In the genomic region with DNA sequence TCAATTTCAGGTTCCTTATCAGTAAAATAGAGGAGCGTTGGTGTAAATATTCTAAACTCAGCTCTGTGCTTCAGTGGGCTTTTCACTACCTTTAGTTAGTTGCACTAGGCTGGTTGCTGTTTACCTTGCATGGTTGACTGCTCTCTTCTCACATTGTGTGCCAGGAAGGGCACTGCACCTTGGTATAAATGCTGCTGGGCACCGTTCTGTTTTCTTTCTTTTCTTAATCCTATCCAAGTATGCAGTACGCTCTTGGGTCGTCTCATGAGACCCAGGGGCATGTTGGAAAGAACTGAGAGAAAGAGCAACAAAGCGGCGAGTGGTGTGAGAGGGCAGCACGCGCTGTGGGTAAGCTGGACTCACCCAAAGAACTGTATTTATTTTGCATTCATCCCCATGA, we compare ENCODE assay signal across 16 cellular contexts. TPM values are rescaled to one million over a fixed set of nuclear protein-coding genes. Genes with fewer than 3 reads are reported as not detected.
DNase-seq lines count a peak whose midpoint lies in the region; ATAC-seq and TF ChIP-seq lines count a peak whose summit lies in the region.
"Had no signal": no experiment of that assay in that cellular context is flagged by ENCODE, and none has a peak within 500 bp of the region (broad histone marks: within the 10 kb centered on the region; RNA-seq: fewer than 3 reads in every experiment).

No MANE protein-coding gene starts in this region.

- TF ChIP-seq CTCF in GM12865 (IDR thresholded peaks at IDR 0.05; ENCODE audit: insufficient read depth, low read depth, low read length, missing control alignments) = no peak
- no peak for TF ChIP-seq CTCF in kidney epithelial cell (IDR thresholded peaks at IDR 0.05; ENCODE audit: insufficient read depth, low read length, poor library complexity, severe bottlenecking)
- TF ChIP-seq CTCF in suprapubic skin (IDR thresholded peaks at IDR 0.05) = no peak
- TF ChIP-seq CTCF in left ventricle myocardium inferior (IDR thresholded peaks at IDR 0.05; ENCODE audit: borderline replicate concordance) = no peak

- no peak for ATAC-seq in naive thymus-derived CD8-positive, alpha-beta T cell
- ATAC-seq: psoas muscle had no signal

- H3K9me3 ChIP-seq in suprapubic skin (no peaks in the 10 kb centered on the region), left ventricle myocardium inferior (replicated peaks) (no peaks in the 10 kb centered on the region)
- H3K9me3 ChIP-seq: psoas muscle, thoracic aorta had no signal

- POLR2A ChIA-PET in naive thymus-derived CD8-positive, alpha-beta T cell (lab: Charles Lee) = no interaction called here

- H3K4me1 ChIP-seq in suprapubic skin (no peaks in the 10 kb centered on the region), left ventricle myocardium inferior (peaks cover 30% of the 10 kb centered on the region)
- H3K4me1 ChIP-seq: psoas muscle had no signal

- TF ChIP-seq EP300 in suprapubic skin (IDR thresholded peaks at IDR 0.05) = no peak

- DNase-seq in GM12865 (ENCODE audit: low read depth) (peak; percentile 31), NCI-H128 (lab: John Stamatoyannopoulos, UW; ENCODE audit: unreplicated experiment) (peak; percentile 52), NCI-H510A treated with DMSO at 0.1 percent for 48 hours (lab: John Stamatoyannopoulos, UW) (peak; percentile 82), kidney epithelial cell (ENCODE audit: low read depth) (peak; percentile 23), suprapubic skin (ENCODE audit: low spot score in 2 of 2) (no peak), left ventricle myocardium inferior (no peak), UCSD-AML1 (lab: John Stamatoyannopoulos, UW; ENCODE audit: unreplicated experiment) (no peak)
- no peak for DNase-seq in naive thymus-derived CD8-positive, alpha-beta T cell
- DNase-seq: activated CD4-positive, CD25-positive, alpha-beta regulatory T cell treated with anti-CD3 and anti-CD28 coated beads, Interleukin-2, amount 50 U/mL, for 72 hours; activated CD8-positive, alpha-beta memory T cell treated with anti-CD3 and anti-CD28 coated beads, Interleukin-2, amount 50 U/mL, for 48 hours; cerebellar nuclear complex; glutamatergic neuron; psoas muscle had no signal

- H3K36me3 Mint-ChIP-seq in naive thymus-derived CD8-positive, alpha-beta T cell = no peaks in the 10 kb centered on the region
- H3K36me3 Mint-ChIP-seq: activated naive CD8-positive, alpha-beta T cell had no signal

- no peak overlapping the region for H3K27ac Mint-ChIP-seq in naive thymus-derived CD8-positive, alpha-beta T cell
- H3K27ac Mint-ChIP-seq: activated naive CD8-positive, alpha-beta T cell; T-helper 1 cell treated with Interleukin-12 subunit alpha and Interleukin-12 subunit beta and Interleukin-4 antibody, amounts not matched to agents 30 μg/mL and 1 μg/mL, for 36 hours had no signal

- no peaks in the 10 kb centered on the region for H3K36me3 ChIP-seq in kidney epithelial cell (ENCODE audit: control insufficient read depth, insufficient read depth, low read length)
- H3K36me3 ChIP-seq in suprapubic skin = no peaks in the 10 kb centered on the region
- H3K36me3 ChIP-seq in left ventricle myocardium inferior = no peaks in the 10 kb centered on the region
- H3K36me3 ChIP-seq: thoracic aorta had no signal

- H3K4me3 ChIP-seq in GM12865 (ENCODE audit: low read depth, low read length) (peak overlapping the region; percentile 12; the same call in 1 of the 2 replicates), kidney epithelial cell (ENCODE audit: low read depth, low read length) (no peak overlapping the region), suprapubic skin (no peak overlapping the region), left ventricle myocardium inferior (no peak overlapping the region)
- H3K4me3 ChIP-seq: psoas muscle, thoracic aorta had no signal

- no peaks in the 10 kb centered on the region for H3K27me3 ChIP-seq in kidney epithelial cell (ENCODE audit: control insufficient read depth, insufficient read depth, low read length)
- no peaks in the 10 kb centered on the region for H3K27me3 ChIP-seq in suprapubic skin
- H3K27me3 ChIP-seq in left ventricle myocardium inferior (ENCODE audit: low read depth) = no peaks in the 10 kb centered on the region

- TF ChIP-seq POLR2A in suprapubic skin (IDR thresholded peaks at IDR 0.05) = no peak

- no peaks in the 10 kb centered on the region for H3K9me3 Mint-ChIP-seq in naive thymus-derived CD8-positive, alpha-beta T cell
- H3K9me3 Mint-ChIP-seq: T-helper 1 cell treated with Interleukin-12 subunit alpha and Interleukin-12 subunit beta and Interleukin-4 antibody, amounts not matched to agents 30 μg/mL and 1 μg/mL, for 36 hours had no signal

- H3K4me1 Mint-ChIP-seq in naive thymus-derived CD8-positive, alpha-beta T cell = peaks cover 0 to 1% (median 0%) of the 10 kb centered on the region in 4 donors

- peaks cover 2 to 24% (median 8%) of the 10 kb centered on the region in 5 donors for H3K27me3 Mint-ChIP-seq in naive thymus-derived CD8-positive, alpha-beta T cell

- 78% methylated on average over 8 of the region's 8 CpGs for WGBS in suprapubic skin

- intact Hi-C loops in left ventricle myocardium inferior (cut with micrococcal nuclease) = no loop called here

- no peak overlapping the region for H3K4me3 Mint-ChIP-seq in naive thymus-derived CD8-positive, alpha-beta T cell
- H3K4me3 Mint-ChIP-seq: activated naive CD8-positive, alpha-beta T cell; T-helper 1 cell treated with Interleukin-12 subunit alpha and Interleukin-12 subunit beta and Interleukin-4 antibody, amounts not matched to agents 30 μg/mL and 1 μg/mL, for 36 hours had no signal

- H3K27ac ChIP-seq in suprapubic skin (no peak overlapping the region), left ventricle myocardium inferior (replicated peaks) (no peak overlapping the region)
- H3K27ac ChIP-seq: psoas muscle, thoracic aorta had no signal

RNA-seq across cellular contexts. Expression of a gene that starts 22.4 kb away (rescaled TPM):
- total RNA-seq in kidney epithelial cell = 3.6 TPM in 1 of 2 replicates, not detected in the other
- total RNA-seq in suprapubic skin = under 1 TPM in 1 of 4 donors, not detected in 3; 0.42 TPM
- not detected for total RNA-seq in naive thymus-derived CD8-positive, alpha-beta T cell
- not detected for polyA plus RNA-seq in naive thymus-derived CD8-positive, alpha-beta T cell
- 2.1 TPM for total RNA-seq in left ventricle myocardium inferior
- total RNA-seq: psoas muscle, thoracic aorta had no signal
- polyA plus RNA-seq: psoas muscle had no signal

Comparison
In these comparisons a context has a peak if more than half of its experiments do, and no peak if none do; other contexts are left out.
1. DNase-seq: peak in GM12865 (single experiment), NCI-H128 (single experiment), NCI-H510A treated with DMSO at 0.1 percent for 48 hours (single experiment) and kidney epithelial cell (single experiment); none in suprapubic skin (0 of 2), naive thymus-derived CD8-positive, alpha-beta T cell (0 of 10), left ventricle myocardium inferior (single experiment) and UCSD-AML1 (single experiment).